In the genomic region with DNA sequence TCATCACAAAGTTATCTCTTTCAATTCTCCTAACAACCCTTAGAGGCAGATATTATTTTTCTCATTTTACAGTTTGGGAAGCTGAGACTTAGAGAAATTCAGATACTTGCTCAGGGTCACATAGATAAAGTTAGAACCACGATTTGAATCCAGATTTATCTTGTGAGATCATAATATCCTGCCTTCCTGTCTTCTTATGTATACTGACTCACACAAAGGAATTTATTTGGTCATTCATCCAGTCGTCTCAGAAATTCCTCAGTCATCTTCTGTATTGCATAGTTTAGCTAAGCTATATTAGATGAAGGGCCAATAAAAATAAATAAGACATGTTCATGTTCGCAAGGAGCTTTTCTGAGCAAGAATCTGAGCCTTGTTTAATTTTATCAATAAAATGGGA, we compare ENCODE assay signal across 1 cellular context.
TF ChIP-seq lines count a peak whose summit lies in the region.

No MANE protein-coding gene starts in this region.

TF ChIP-seq in endothelial cell of umbilical vein, 7 proteins besides CTCF, POLR2A, EP300 and RAD21:
- no peak for TF ChIP-seq POLR2AphosphoS5 (IDR thresholded peaks at IDR 0.05; ENCODE audit: insufficient read depth, low read depth, low read length)
- TF ChIP-seq JUN (IDR thresholded peaks at IDR 0.05; ENCODE audit: borderline replicate concordance, insufficient read depth, insufficient read length, low read depth): peak; percentile 86
- TF ChIP-seq GATA2 (IDR thresholded peaks at IDR 0.05; ENCODE audit: insufficient read depth, insufficient read length, low read depth, low read length): peak; percentile 88
- TF ChIP-seq FOS (IDR thresholded peaks at IDR 0.05; ENCODE audit: borderline replicate concordance, insufficient read depth, low read length): peak; percentile 86
- TF ChIP-seq EZH2 (IDR thresholded peaks at IDR 0.05; ENCODE audit: borderline replicate concordance, low read depth, low read length, severe bottlenecking): no peak
- TF ChIP-seq, protein P1, sequence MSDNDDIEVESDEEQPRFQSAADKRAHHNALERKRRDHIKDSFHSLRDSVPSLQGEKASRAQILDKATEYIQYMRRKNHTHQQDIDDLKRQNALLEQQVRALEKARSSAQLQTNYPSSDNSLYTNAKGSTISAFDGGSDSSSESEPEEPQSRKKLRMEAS (IDR thresholded peaks at IDR 0.05; ENCODE audit: insufficient read depth, insufficient read length): no peak
